Comparison of ENCODE assay signal across 10 cellular contexts in the genomic region with DNA sequence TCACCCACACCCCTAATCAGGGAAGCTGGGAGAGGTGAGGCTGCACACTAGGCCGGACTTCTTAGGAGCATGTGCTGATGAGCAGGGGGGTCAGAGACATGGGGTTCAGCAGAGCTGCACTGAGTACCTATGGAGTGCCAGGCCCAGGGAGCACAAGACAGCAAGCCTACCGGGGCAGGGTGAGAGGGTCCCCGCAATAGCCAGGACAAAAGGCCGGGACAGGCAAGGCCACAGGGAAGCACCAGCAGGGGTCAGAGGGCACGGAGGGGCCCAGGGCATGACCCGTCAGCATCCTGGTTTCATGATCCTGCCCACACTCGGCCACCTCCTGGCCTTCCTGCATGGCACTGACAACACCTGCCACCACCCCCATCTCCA.
DNase-seq lines count a peak whose midpoint lies in the region; TF ChIP-seq lines count a peak whose summit lies in the region.
"Had no signal": no experiment of that assay in that cellular context is flagged by ENCODE, and none has a peak within 500 bp of the region (broad histone marks: within the 10 kb centered on the region; RNA-seq: fewer than 3 reads in every experiment).

No MANE protein-coding gene starts in this region.

- intact Hi-C loops in left ventricle myocardium inferior (cut with micrococcal nuclease) (no loop called here), transverse colon (cut with DNase I; ENCODE audit: low total_unique reads) (loop anchor here (10.0 kb wide), 1 partner anchor 46 kb away; no protein-coding TSS in a partner anchor)

- in situ Hi-C loops in transverse colon (cut with MboI; ENCODE audit: low pct_ligation_motif_present in 1 of 4, low pct_unique_long_range_greater_than_20kb in 1 of 4, low sequenced_read_pairs in 3 of 4), result no loop called here

- TF ChIP-seq EP300 in transverse colon (IDR thresholded peaks at IDR 0.05; ENCODE audit: low read depth), result no peak

- no peak overlapping the region for H3K9ac ChIP-seq in parathyroid adenoma

- TF ChIP-seq CTCF in left ventricle myocardium inferior (IDR thresholded peaks at IDR 0.05; ENCODE audit: borderline replicate concordance) (no peak), parathyroid adenoma (IDR thresholded peaks at IDR 0.05) (no peak), transverse colon (IDR thresholded peaks at IDR 0.05) (no peak)

- H3K4me3 ChIP-seq in left ventricle myocardium inferior (peak overlapping the region; percentile 42), parathyroid adenoma (ENCODE audit: low read depth, low read length) (no peak overlapping the region), transverse colon (no peak overlapping the region)

- TF ChIP-seq POLR2A in transverse colon (IDR thresholded peaks at IDR 0.05), result no peak

- H2AFZ ChIP-seq in parathyroid adenoma, result no peak overlapping the region

- peak; percentile 15 for DNase-seq in left ventricle myocardium inferior
- DNase-seq in transverse colon, result no peak
- DNase-seq in SW480 (ENCODE audit: low spot score), result no peak
- DNase-seq in NOMO-1 treated with dmso at 0.1 percent for 144 hours (lab: John Stamatoyannopoulos, UW; ENCODE audit: unreplicated experiment), result no peak
- no peak for DNase-seq in cerebellar nuclear complex (lab: John Stamatoyannopoulos, UW)
- no peak for DNase-seq in NCI-H446 (lab: John Stamatoyannopoulos, UW)
- DNase-seq: activated CD4-positive, alpha-beta T cell treated with anti-CD3 and anti-CD28 coated beads, Interleukin-2, amount 50 U/mL, for 48 hours; endodermal cell had no signal

- H3K4me1 ChIP-seq in left ventricle myocardium inferior (peaks cover 100% of the 10 kb centered on the region), parathyroid adenoma (peaks cover 46% of the 10 kb centered on the region), transverse colon (peaks cover 45 to 91% (median 63%) of the 10 kb centered on the region in 4 donors)

- H3K36me3 ChIP-seq in left ventricle myocardium inferior (peaks cover 11% of the 10 kb centered on the region), parathyroid adenoma (ENCODE audit: control insufficient read depth, insufficient read depth, low read length) (no peaks in the 10 kb centered on the region), transverse colon (no peaks in the 10 kb centered on the region)

- H3K79me2 ChIP-seq in parathyroid adenoma, result peaks cover 91% of the 10 kb centered on the region

- WGBS in adipose tissue, 3 donors, result 62 to 74% (median 67%) methylated on average over 6 to 7 of the region's 7 CpGs
- 81% methylated on average over 7 of the region's 7 CpGs; no CpG with 5 or more reads in 1 of the 2 donors for WGBS in transverse colon (ENCODE audit: low coverage in 1 of 2), 2 donors

- H3K27me3 ChIP-seq in left ventricle myocardium inferior (ENCODE audit: low read depth), result no peaks in the 10 kb centered on the region
- no peaks in the 10 kb centered on the region for H3K27me3 ChIP-seq in parathyroid adenoma (ENCODE audit: control insufficient read depth, insufficient read depth, low read length)
- H3K27me3 ChIP-seq in transverse colon, result no peaks in the 10 kb centered on the region

- peak overlapping the region; percentile 65 for H3K27ac ChIP-seq in adipose tissue (ENCODE audit: low read depth, low read length)
- H3K27ac ChIP-seq in left ventricle myocardium inferior (replicated peaks), result peak overlapping the region; percentile 95
- H3K27ac ChIP-seq in parathyroid adenoma, result peak overlapping the region; percentile 73
- H3K27ac ChIP-seq in transverse colon, result peak overlapping the region; percentile 85 to 95 (median 89)

- H3K9me3 ChIP-seq in left ventricle myocardium inferior (replicated peaks), result no peaks in the 10 kb centered on the region
- H3K9me3 ChIP-seq in parathyroid adenoma (ENCODE audit: control insufficient read depth, low read length), result no peaks in the 10 kb centered on the region
- H3K9me3 ChIP-seq in transverse colon, result no peaks in the 10 kb centered on the region

- no peak overlapping the region for H3K4me2 ChIP-seq in parathyroid adenoma (ENCODE audit: low read length)
